23 cellular contexts compared by ENCODE assay signal in genomic region chr20:33239979-33240736, GRCh38. TPM values are rescaled to one million over a fixed set of nuclear protein-coding genes. Genes with fewer than 3 reads are reported as not detected.
"Had no signal": no experiment of that assay in that cellular context is flagged by ENCODE, and none has a peak within 500 bp of the region (broad histone marks: within the 10 kb centered on the region; RNA-seq: fewer than 3 reads in every experiment).

No MANE protein-coding gene starts in this region.

- ATAC-seq: HepG2, Panc1, Right ventricle myocardium inferior, SK-N-SH treated with all-trans-retinoic acid at 6 μM for 48 hours had no signal

- H3K27ac ChIP-seq: KMS-11, RWPE1, SJCRH30 had no signal

- H3K4me3 ChIP-seq: SJCRH30 had no signal

- DNase-seq: IMR-90, Kasumi-1, MM.1S, NCI-H1092 treated with DMSO at 0.1 percent for 48 hours, NCI-H1436, NCI-H187, NCI-H2029, NCI-H2081 treated with DMSO at 0.1 percent for 48 hours, NCI-H2171, NCI-H226, NCI-H446, NCI-H510A treated with DMSO at 0.1 percent for 48 hours, NCI-H526, SHP77 treated with DMSO at 0.1 percent for 48 hours, SJCRH30 had no signal

- H3K36me3 ChIP-seq: SJCRH30 had no signal

- FAIRE-seq: HepG2 had no signal

- H3K4me1 ChIP-seq: SJCRH30 had no signal

- H3K9me3 ChIP-seq: SJCRH30 had no signal

RNA-seq across cellular contexts. Expression of gene BPIFA1, which starts 4.4 kb away (rescaled TPM):
- total RNA-seq: HepG2, HT1080, IMR-90, M059J, Right ventricle myocardium inferior, SJCRH30 had no signal

RNA-seq across cellular contexts. Expression of gene BPIFA3, which starts 23.0 kb away (rescaled TPM):
- total RNA-seq: HepG2, HT1080, IMR-90, M059J, Right ventricle myocardium inferior, SJCRH30 had no signal

RNA-seq across cellular contexts. Expression of gene BPIFB1, which starts 42.9 kb away (rescaled TPM):
- total RNA-seq: HT1080, IMR-90, M059J, Right ventricle myocardium inferior, SJCRH30 had no signal
